Comparison of ENCODE assay signal across 20 cellular contexts in genomic region chr20:37369846-37370245, GRCh38. TPM values are rescaled to one million over a fixed set of nuclear protein-coding genes. Genes with fewer than 3 reads are reported as not detected.
DNase-seq lines count a peak whose midpoint lies in the region; ATAC-seq and TF ChIP-seq lines count a peak whose summit lies in the region.
"Had no signal": no experiment of that assay in that cellular context is flagged by ENCODE, and none has a peak within 500 bp of the region (broad histone marks: within the 10 kb centered on the region; RNA-seq: fewer than 3 reads in every experiment).

No MANE protein-coding gene starts in this region.

- H3K18ac ChIP-seq in trophoblast cell (ENCODE audit: low read length): no peak overlapping the region

- no peak overlapping the region for H2BK5ac ChIP-seq in trophoblast cell (ENCODE audit: low read depth, low read length, poor library complexity)

- peaks cover 25 to 29% of the 10 kb centered on the region in 2 experiments for H3K36me3 ChIP-seq in trophoblast cell (ENCODE audit: control insufficient read depth in 1 of 2, insufficient read depth in 2 of 2, low read length in 2 of 2)

- H3K79me2 ChIP-seq in trophoblast cell (ENCODE audit: control insufficient read depth, insufficient read depth, low read length, poor library complexity): peaks cover 6% of the 10 kb centered on the region

- H4K91ac ChIP-seq in trophoblast cell (ENCODE audit: low read depth, low read length): no peak overlapping the region

- H3K23ac ChIP-seq in trophoblast cell (ENCODE audit: low read length): no peak overlapping the region

- no peaks in the 10 kb centered on the region for H3K9me3 ChIP-seq in trophoblast cell (ENCODE audit: insufficient read depth, low read depth, low read length)
- H3K9me3 ChIP-seq: HAP-1 had no signal

- DNase-seq in CD14-positive monocyte (ENCODE audit: low spot score) (peak; percentile 10), trophoblast cell (no peak), NCI-H2107 (lab: John Stamatoyannopoulos, UW) (no peak), A172 (ENCODE audit: low spot score) (no peak)
- DNase-seq in central memory CD8-positive, alpha-beta T cell (ENCODE audit: low spot score in 2 of 2): no peak
- DNase-seq in activated CD4-positive, alpha-beta T cell treated with anti-CD3 and anti-CD28 coated beads, Interleukin-2, amount 50 U/mL, for 1 hour: no peak
- DNase-seq: 8988T; CD4-positive, CD25-positive, alpha-beta regulatory T cell; CD8-positive, alpha-beta memory T cell; COR-L47; DMS 273 treated with DMSO at 0.1 percent for 48 hours; DMS53; DND-41; EL had no signal

- no peaks in the 10 kb centered on the region for H3K9me3 Mint-ChIP-seq in CD14-positive monocyte
- H3K9me3 Mint-ChIP-seq in central memory CD8-positive, alpha-beta T cell: no peaks in the 10 kb centered on the region
- H3K9me3 Mint-ChIP-seq in stimulated activated memory B cell treated with anti-CD40 and anti-IgM and Interleukin-4, amounts not matched to agents 10 μg/mL and 1 μg/mL and 100 μg/mL, for 72 hours: no peaks in the 10 kb centered on the region
- H3K9me3 Mint-ChIP-seq: CD8-positive, alpha-beta memory T cell had no signal

- no peaks in the 10 kb centered on the region for H3K27me3 ChIP-seq in trophoblast cell (ENCODE audit: insufficient read depth, low read length)
- H3K27me3 ChIP-seq: BLaER1 treated with 17β-estradiol and CSF1 and Interleukin-3, amounts not matched to agents 10 nM and 100 nM had no signal

- no peak overlapping the region for H2BK120ac ChIP-seq in trophoblast cell (ENCODE audit: insufficient read depth, low read length, poor library complexity)

- H3K27me3 Mint-ChIP-seq in CD14-positive monocyte (ENCODE audit: low read depth in 3 of 3): peaks cover 0 to 2% (median 0%) of the 10 kb centered on the region in 3 donors
- H3K27me3 Mint-ChIP-seq in central memory CD8-positive, alpha-beta T cell: no peaks in the 10 kb centered on the region
- no peaks in the 10 kb centered on the region for H3K27me3 Mint-ChIP-seq in stimulated activated memory B cell treated with anti-CD40 and anti-IgM and Interleukin-4, amounts not matched to agents 10 μg/mL and 1 μg/mL and 100 μg/mL, for 72 hours
- H3K27me3 Mint-ChIP-seq: B cell; CD4-positive, CD25-positive, alpha-beta regulatory T cell; CD8-positive, alpha-beta memory T cell had no signal

- H3K4me1 Mint-ChIP-seq in CD14-positive monocyte: peaks cover 28% of the 10 kb centered on the region
- H3K4me1 Mint-ChIP-seq in central memory CD8-positive, alpha-beta T cell: no peaks in the 10 kb centered on the region
- H3K4me1 Mint-ChIP-seq in stimulated activated memory B cell treated with anti-CD40 and anti-IgM and Interleukin-4, amounts not matched to agents 10 μg/mL and 1 μg/mL and 100 μg/mL, for 72 hours: peaks cover 65% of the 10 kb centered on the region
- H3K4me1 Mint-ChIP-seq: CD4-positive, CD25-positive, alpha-beta regulatory T cell; CD8-positive, alpha-beta memory T cell had no signal

- no peak overlapping the region for H3K14ac ChIP-seq in trophoblast cell (ENCODE audit: low read length)

- H3K27ac ChIP-seq in trophoblast cell (ENCODE audit: low read depth, low read length): no peak overlapping the region

- H4K8ac ChIP-seq in trophoblast cell (ENCODE audit: low read depth, low read length): no peak overlapping the region

- no peak overlapping the region for H3K9ac ChIP-seq in trophoblast cell (ENCODE audit: low read length)
- H3K9ac ChIP-seq: BLaER1 treated with 17β-estradiol and CSF1 and Interleukin-3, amounts not matched to agents 10 nM and 100 nM had no signal

- no peaks in the 10 kb centered on the region for H3K79me1 ChIP-seq in trophoblast cell (ENCODE audit: low read length)

- peak overlapping the region; percentile 75 for H3K4ac ChIP-seq in trophoblast cell (ENCODE audit: low read depth, low read length)

- no peak overlapping the region for H3K4me3 Mint-ChIP-seq in CD14-positive monocyte
- no peak overlapping the region for H3K4me3 Mint-ChIP-seq in central memory CD8-positive, alpha-beta T cell
- H3K4me3 Mint-ChIP-seq in stimulated activated memory B cell treated with anti-CD40 and anti-IgM and Interleukin-4, amounts not matched to agents 10 μg/mL and 1 μg/mL and 100 μg/mL, for 72 hours: no peak overlapping the region
- H3K4me3 Mint-ChIP-seq: B cell; CD8-positive, alpha-beta memory T cell had no signal

- intact Hi-C loops in CD14-positive monocyte (cut with micrococcal nuclease): loop anchor here in 1 of 2 donors (5.0 kb wide), 1 partner anchor 38 kb away; no protein-coding TSS in a partner anchor

- no peak overlapping the region for H2AK5ac ChIP-seq in trophoblast cell (ENCODE audit: low read length)

- H3K27ac Mint-ChIP-seq in CD14-positive monocyte: peak overlapping the region in 1 of 7 donors; percentile 35
- H3K27ac Mint-ChIP-seq in central memory CD8-positive, alpha-beta T cell (ENCODE audit: low read depth): peak overlapping the region; percentile 67
- peak overlapping the region; percentile 53 for H3K27ac Mint-ChIP-seq in stimulated activated memory B cell treated with anti-CD40 and anti-IgM and Interleukin-4, amounts not matched to agents 10 μg/mL and 1 μg/mL and 100 μg/mL, for 72 hours
- H3K27ac Mint-ChIP-seq: B cell; CD4-positive, CD25-positive, alpha-beta regulatory T cell had no signal

- no peak for ATAC-seq in central memory CD8-positive, alpha-beta T cell (replicated peaks; ENCODE audit: extremely low read depth, poor library complexity, severe bottlenecking)
- ATAC-seq in stimulated activated memory B cell treated with anti-CD40 and anti-IgM and Interleukin-4, amounts not matched to agents 10 μg/mL and 1 μg/mL and 100 μg/mL, for 72 hours: no peak
- ATAC-seq in GM21576 (IDR thresholded peaks at IDR 0.05; ENCODE audit: unreplicated experiment): no peak
- ATAC-seq: GM12878 had no signal

- no CpG with 5 or more reads among the region's 8 CpGs for WGBS in trophoblast cell (ENCODE audit: extremely low coverage, insufficient coverage, insufficient read length)

- no peak overlapping the region for H2AFZ ChIP-seq in trophoblast cell (ENCODE audit: insufficient read depth, low read length, poor library complexity)

- no peak overlapping the region for H3K4me2 ChIP-seq in trophoblast cell (ENCODE audit: low read length)

- peaks cover 29 to 35% of the 10 kb centered on the region in 2 donors for H3K36me3 Mint-ChIP-seq in CD14-positive monocyte
- peaks cover 2% of the 10 kb centered on the region for H3K36me3 Mint-ChIP-seq in central memory CD8-positive, alpha-beta T cell (ENCODE audit: insufficient read depth)
- H3K36me3 Mint-ChIP-seq in stimulated activated memory B cell treated with anti-CD40 and anti-IgM and Interleukin-4, amounts not matched to agents 10 μg/mL and 1 μg/mL and 100 μg/mL, for 72 hours: peaks cover 59% of the 10 kb centered on the region
- H3K36me3 Mint-ChIP-seq: CD4-positive, CD25-positive, alpha-beta regulatory T cell had no signal

- no peak overlapping the region for H2BK12ac ChIP-seq in trophoblast cell (ENCODE audit: low read length)

- H4K12ac ChIP-seq in trophoblast cell (ENCODE audit: low read depth, low read length): no peak overlapping the region

- no peaks in the 10 kb centered on the region for H3K4me1 ChIP-seq in trophoblast cell (ENCODE audit: control insufficient read depth in 1 of 2, insufficient read depth in 2 of 2, low read length in 2 of 2)
- H3K4me1 ChIP-seq: HAP-1 had no signal

- H3K4me3 ChIP-seq in trophoblast cell (ENCODE audit: low read depth, low read length): no peak overlapping the region
- H3K4me3 ChIP-seq: BLaER1 treated with 17β-estradiol and CSF1 and Interleukin-3, amounts not matched to agents 10 nM and 100 nM; GM12878; HAP-1 had no signal

- no peak for TF ChIP-seq CTCF in CD14-positive monocyte (IDR thresholded peaks at IDR 0.05)

RNA-seq across cellular contexts. Expression of gene SRC, which starts 23.9 kb away (rescaled TPM):
- 1 to 10 TPM; 4.9 to 6.8 TPM for polyA plus RNA-seq in CD14-positive monocyte
- polyA plus RNA-seq in trophoblast cell (2013): 188 and 198 TPM in 2 replicates
- total RNA-seq in A172 (2014; rRNA removed; shearing (Covaris generic)): 15.3 and 17.8 TPM in 2 replicates
